Comparison of ENCODE assay signal across 12 cellular contexts in the genomic region with DNA sequence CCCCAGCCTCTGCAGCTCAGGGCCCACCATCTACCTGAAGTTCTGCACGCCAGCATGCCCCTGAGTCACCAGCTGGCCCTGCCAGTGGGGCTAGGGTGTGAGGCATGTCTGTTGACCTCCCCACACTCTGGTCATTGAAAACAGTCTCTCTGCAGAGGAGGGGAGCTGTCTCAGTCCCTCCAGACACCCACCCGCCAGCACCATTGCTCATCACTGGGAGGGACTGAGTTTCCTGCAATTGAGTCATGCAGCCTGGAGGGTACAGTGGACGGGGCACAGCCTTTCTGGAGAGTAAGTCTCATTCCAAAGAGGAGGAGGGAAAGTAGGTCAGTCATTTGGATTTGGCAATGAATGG. TPM values are rescaled to one million over a fixed set of nuclear protein-coding genes. Genes with fewer than 3 reads are reported as not detected.
DNase-seq lines count a peak whose midpoint lies in the region; ATAC-seq, FAIRE-seq and TF ChIP-seq lines count a peak whose summit lies in the region.
"Had no signal": no experiment of that assay in that cellular context is flagged by ENCODE, and none has a peak within 500 bp of the region (broad histone marks: within the 10 kb centered on the region; RNA-seq: fewer than 3 reads in every experiment).

No MANE protein-coding gene starts in this region.

- peak overlapping the region; percentile 19 for H3K4me3 ChIP-seq in AG09309 (ENCODE audit: control insufficient read depth, low read depth, low read length)
- H3K4me3 ChIP-seq in cardiac fibroblast (replicated peaks in 1 of 2; ENCODE audit: low read depth in 2 of 2, low read length in 2 of 2): no peak overlapping the region
- H3K4me3 ChIP-seq: prostate gland had no signal

- TF ChIP-seq CTCF in AG09309 (IDR thresholded peaks at IDR 0.05; ENCODE audit: control insufficient read depth, insufficient read depth, low read depth, low read length, missing control alignments) (no peak), cardiac fibroblast (IDR thresholded peaks at IDR 0.05; ENCODE audit: low read depth, low read length) (no peak)

- FAIRE-seq in HTR-8/SVneo (lab: Jason Lieb, UNC): peak; percentile 81

- DNase-seq in AG09309 (ENCODE audit: low read depth): peak; percentile 74
- DNase-seq in HTR-8/SVneo (ENCODE audit: insufficient read length, low spot score): peak; percentile 61
- peak; percentile 65 to 91 for DNase-seq in cardiac fibroblast (ENCODE audit: low read depth in 2 of 2)
- DNase-seq in myocyte (ENCODE audit: low read depth): peak; percentile 43
- no peak for DNase-seq in nucleus accumbens (lab: John Stamatoyannopoulos, UW)
- no peak for DNase-seq in NCI-H526 (lab: John Stamatoyannopoulos, UW)
- DNase-seq: Calu3, KBM-7 had no signal

- ATAC-seq in HG03342 (IDR thresholded peaks at IDR 0.05; ENCODE audit: unreplicated experiment) (no peak), GM18861 (IDR thresholded peaks at IDR 0.05; ENCODE audit: unreplicated experiment) (no peak)
- ATAC-seq: activated CD4-positive, CD25-positive, alpha-beta regulatory T cell treated with anti-CD3 and anti-CD28 coated beads, Interleukin-2, amount 50 U/mL, for 24 hours had no signal

RNA-seq across cellular contexts. Expression of a gene that starts 16.8 kb away (rescaled TPM):
- 91.0 and 129 TPM in 2 replicates for total RNA-seq in myocyte
- polyA plus RNA-seq in myocyte (2012): 910 TPM
- total RNA-seq: Calu3 had no signal

Comparison
In these comparisons a context has a peak if more than half of its experiments do, and no peak if none do; other contexts are left out.
1. DNase-seq: peak in AG09309 (single experiment), HTR-8/SVneo (single experiment), cardiac fibroblast (2 of 2) and myocyte (single experiment); none in nucleus accumbens (0 of 56) and NCI-H526 (0 of 2).